In the genomic region with DNA sequence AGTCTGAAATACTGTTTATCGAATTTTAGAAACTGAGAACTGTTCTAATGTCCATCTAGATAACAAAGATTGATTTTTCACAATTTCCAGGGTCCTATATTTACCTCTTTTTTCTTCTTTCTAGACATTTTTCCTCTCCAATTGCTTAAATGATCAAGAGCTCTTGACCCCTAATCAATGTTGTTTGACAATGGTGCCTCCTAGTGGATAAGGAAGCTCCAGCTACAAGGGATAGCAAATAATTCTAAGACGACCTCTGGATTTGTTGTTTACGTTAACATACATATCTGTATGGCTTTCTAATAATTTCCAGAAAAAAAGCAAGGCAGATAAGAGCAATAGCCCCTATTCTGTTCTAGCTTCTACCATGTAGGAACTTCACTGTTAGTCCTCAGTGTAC, we compare ENCODE assay signal across 8 cellular contexts. TPM values are rescaled to one million over a fixed set of nuclear protein-coding genes. Genes with fewer than 3 reads are reported as not detected.
DNase-seq lines count a peak whose midpoint lies in the region; ATAC-seq and TF ChIP-seq lines count a peak whose summit lies in the region.
"Had no signal": no experiment of that assay in that cellular context is flagged by ENCODE, and none has a peak within 500 bp of the region (broad histone marks: within the 10 kb centered on the region; RNA-seq: fewer than 3 reads in every experiment).

No MANE protein-coding gene starts in this region.

- no peaks in the 10 kb centered on the region for H3K36me3 Mint-ChIP-seq in chondrocyte (ENCODE audit: low read depth)
- peaks cover 9% of the 10 kb centered on the region for H3K36me3 Mint-ChIP-seq in neural crest cell (ENCODE audit: low read depth)
- no peaks in the 10 kb centered on the region for H3K36me3 Mint-ChIP-seq in activated CD8-positive, alpha-beta memory T cell treated with anti-CD3 and anti-CD28 coated beads, Interleukin-2, amount 10 ng/mL, durations not matched to agents 7 days and 5 days

- POLR2A ChIA-PET in GM10248 (lab: Yijun Ruan, JAX): no interaction called here

- DNase-seq in GM10248 (ENCODE audit: extremely low spot score) (peak; percentile 25), M059J (ENCODE audit: low read depth) (peak; percentile 12), chondrocyte (ENCODE audit: low spot score) (no peak), neural crest cell (ENCODE audit: low read depth, low spot score) (no peak), GM19240 (ENCODE audit: insufficient read length, low spot score) (no peak)
- no peak for DNase-seq in activated CD8-positive, alpha-beta memory T cell treated with anti-CD3 and anti-CD28 coated beads, Interleukin-2, amount 10 ng/mL, durations not matched to agents 7 days and 5 days
- DNase-seq: NCI-H2029 had no signal

- TF ChIP-seq CTCF in GM10248 (IDR thresholded peaks at IDR 0.05; ENCODE audit: control extremely low read depth, extremely low read depth, low read depth, missing control alignments) (peak; percentile 48), chondrocyte (IDR thresholded peaks at IDR 0.05) (peak; percentile 77), neural crest cell (conservative IDR thresholded peaks at IDR 0.05) (peak; percentile 55)

- CTCF ChIA-PET in GM10248 (lab: Yijun Ruan, JAX): interaction anchor here (0.7 to 3.4 kb wide), 13 partner anchors 9 to 1215 kb away, joined by 3 to 25 read pairs (median 3); no protein-coding TSS in a partner anchor
- CTCF ChIA-PET in activated CD8-positive, alpha-beta memory T cell treated with anti-CD3 and anti-CD28 coated beads, Interleukin-2, amount 10 ng/mL, durations not matched to agents 7 days and 5 days (lab: Charles Lee): interaction anchor here (0.8 to 1.7 kb wide), 11 partner anchors 9 to 301 kb away, joined by 3 to 15 read pairs (median 3); no protein-coding TSS in a partner anchor

- no peak for ATAC-seq in activated CD8-positive, alpha-beta memory T cell treated with anti-CD3 and anti-CD28 coated beads, Interleukin-2, amount 10 ng/mL, durations not matched to agents 7 days and 5 days
- ATAC-seq in GM21360 (IDR thresholded peaks at IDR 0.05; ENCODE audit: unreplicated experiment): no peak

- H3K9me3 Mint-ChIP-seq in chondrocyte (ENCODE audit: low read depth): peaks cover 3% of the 10 kb centered on the region
- peaks cover 4% of the 10 kb centered on the region for H3K9me3 Mint-ChIP-seq in neural crest cell
- no peaks in the 10 kb centered on the region for H3K9me3 Mint-ChIP-seq in activated CD8-positive, alpha-beta memory T cell treated with anti-CD3 and anti-CD28 coated beads, Interleukin-2, amount 10 ng/mL, durations not matched to agents 7 days and 5 days (ENCODE audit: low read depth)

- H3K27ac Mint-ChIP-seq in chondrocyte (ENCODE audit: unreplicated experiment) (no peak overlapping the region), neural crest cell (ENCODE audit: unreplicated experiment) (no peak overlapping the region)
- no peak overlapping the region for H3K27ac Mint-ChIP-seq in activated CD8-positive, alpha-beta memory T cell treated with anti-CD3 and anti-CD28 coated beads, Interleukin-2, amount 10 ng/mL, durations not matched to agents 7 days and 5 days

- no peaks in the 10 kb centered on the region for H3K27me3 Mint-ChIP-seq in chondrocyte (ENCODE audit: low read depth)
- no peaks in the 10 kb centered on the region for H3K27me3 Mint-ChIP-seq in neural crest cell (ENCODE audit: low read depth)
- no peaks in the 10 kb centered on the region for H3K27me3 Mint-ChIP-seq in activated CD8-positive, alpha-beta memory T cell treated with anti-CD3 and anti-CD28 coated beads, Interleukin-2, amount 10 ng/mL, durations not matched to agents 7 days and 5 days

- H3K4me1 Mint-ChIP-seq in chondrocyte (ENCODE audit: low read depth): peaks cover 3% of the 10 kb centered on the region
- H3K4me1 Mint-ChIP-seq in neural crest cell: no peaks in the 10 kb centered on the region
- H3K4me1 Mint-ChIP-seq in activated CD8-positive, alpha-beta memory T cell treated with anti-CD3 and anti-CD28 coated beads, Interleukin-2, amount 10 ng/mL, durations not matched to agents 7 days and 5 days: peaks cover 2% of the 10 kb centered on the region

- no peak overlapping the region for H3K4me3 Mint-ChIP-seq in chondrocyte (ENCODE audit: unreplicated experiment)
- no peak overlapping the region for H3K4me3 Mint-ChIP-seq in neural crest cell
- H3K4me3 Mint-ChIP-seq in activated CD8-positive, alpha-beta memory T cell treated with anti-CD3 and anti-CD28 coated beads, Interleukin-2, amount 10 ng/mL, durations not matched to agents 7 days and 5 days: no peak overlapping the region

RNA-seq across cellular contexts. Expression of a gene that starts 35.8 kb away (rescaled TPM):
- not detected in 2 replicates for total RNA-seq in M059J (2014; rRNA removed; shearing (Covaris generic))
- total RNA-seq in chondrocyte: not detected in 3 replicates
- not detected in 2 replicates for total RNA-seq in neural crest cell
- under 1 TPM; 0.21 to 0.47 TPM for total RNA-seq in activated CD8-positive, alpha-beta memory T cell treated with anti-CD3 and anti-CD28 coated beads, Interleukin-2, amount 10 ng/mL, durations not matched to agents 7 days and 5 days

Comparison
In these comparisons a context has a peak if more than half of its experiments do, and no peak if none do; other contexts are left out.
1. DNase-seq: peak in GM10248 (single experiment) and M059J (single experiment); none in chondrocyte (single experiment), neural crest cell (single experiment), activated CD8-positive, alpha-beta memory T cell treated with anti-CD3 and anti-CD28 coated beads, Interleukin-2, amount 10 ng/mL, durations not matched to agents 7 days and 5 days (single experiment) and GM19240 (single experiment).
2. Peak in every context shown above with its lines, with median percentiles within 50 percentile points of each other: CTCF ChIP-seq.